Comparison of ENCODE assay signal across 29 cellular contexts in genomic region chr2:194020155-194020554, GRCh38.
"Had no signal": no experiment of that assay in that cellular context is flagged by ENCODE, and none has a peak within 500 bp of the region (broad histone marks: within the 10 kb centered on the region; RNA-seq: fewer than 3 reads in every experiment).

No MANE protein-coding gene starts in this region.

- H3K9me3 ChIP-seq: body of pancreas, gastrocnemius medialis had no signal

- ATAC-seq: activated T-cell treated with anti-CD3 and anti-CD28 coated beads, Interleukin-2, amount 50 U/mL, for 72 hours; body of pancreas; effector memory CD8-positive, alpha-beta T cell; foreskin keratinocyte; gastrocnemius medialis; WTC11 had no signal

- H3K27ac Mint-ChIP-seq: activated CD4-positive, alpha-beta memory T cell treated with anti-CD3 and anti-CD28 coated beads, Interleukin-2, amount 10 ng/mL, durations not matched to agents 7 days and 5 days; activated CD4-positive, alpha-beta T cell treated with anti-CD3 and anti-CD28 coated beads, Interleukin-2, amount 10 ng/mL, durations not matched to agents 7 days and 5 days; activated naive CD8-positive, alpha-beta T cell; activated T-cell treated with anti-CD3 and anti-CD28 coated beads, Interleukin-2, amount 50 U/mL, for 24 hours; activated T-cell treated with anti-CD3 and anti-CD28 coated beads, Interleukin-2, amount 50 U/mL, for 72 hours; effector memory CD8-positive, alpha-beta T cell; WTC11 had no signal

- H3K27me3 Mint-ChIP-seq: activated CD4-positive, alpha-beta memory T cell treated with anti-CD3 and anti-CD28 coated beads, Interleukin-2, amount 10 ng/mL, durations not matched to agents 7 days and 5 days; activated CD4-positive, alpha-beta T cell treated with anti-CD3 and anti-CD28 coated beads, Interleukin-2, amount 10 ng/mL, durations not matched to agents 7 days and 5 days; activated naive CD8-positive, alpha-beta T cell; activated T-cell treated with anti-CD3 and anti-CD28 coated beads, Interleukin-2, amount 50 U/mL, for 24 hours; effector memory CD8-positive, alpha-beta T cell had no signal

- DNase-seq: activated CD4-positive, alpha-beta memory T cell treated with anti-CD3 and anti-CD28 coated beads, Interleukin-2, amount 10 ng/mL, durations not matched to agents 7 days and 5 days; activated CD4-positive, alpha-beta T cell treated with anti-CD3 and anti-CD28 coated beads for 1 hour; activated CD4-positive, alpha-beta T cell treated with anti-CD3 and anti-CD28 coated beads for 4 hours; activated CD4-positive, alpha-beta T cell treated with anti-CD3 and anti-CD28 coated beads, Interleukin-2, amount 10 ng/mL, durations not matched to agents 7 days and 5 days; activated CD4-positive, alpha-beta T cell treated with anti-CD3 and anti-CD28 coated beads, Interleukin-2, amount 50 U/mL, for 4 hours; activated CD8-positive, alpha-beta memory T cell treated with anti-CD3 and anti-CD28 coated beads, Interleukin-2, amount 50 U/mL, for 48 hours; activated effector memory CD4-positive, alpha-beta T cell treated with Interleukin-2 at 50 U/mL for 16 hours; activated gamma-delta T cell treated with Interleukin-2 at 50 U/mL for 16 hours; activated naive CD4-positive, alpha-beta T cell treated with anti-CD3 and anti-CD28 coated beads, Interleukin-2, amount 50 U/mL, for 16 hours; activated naive CD4-positive, alpha-beta T cell treated with Interleukin-2 at 50 U/mL for 16 hours; activated T-cell treated with anti-CD3 and anti-CD28 coated beads for 4 hours; activated T-cell treated with anti-CD3 and anti-CD28 coated beads, Interleukin-2, amount 50 U/mL, for 24 hours; activated T-cell treated with anti-CD3 and anti-CD28 coated beads, Interleukin-2, amount 50 U/mL, for 72 hours; amniotic stem cell; anterior cingulate cortex; body of pancreas; caudate nucleus; cortex of kidney; dermis blood vessel endothelial cell; effector CD4-positive, alpha-beta T cell; effector memory CD8-positive, alpha-beta T cell; erythroblast; foreskin keratinocyte; gastrocnemius medialis; T-helper 2 cell had no signal

- H3K4me3 ChIP-seq: body of pancreas, esophagus muscularis mucosa, gastrocnemius medialis had no signal

- H3K36me3 Mint-ChIP-seq: activated naive CD8-positive, alpha-beta T cell had no signal

- H3K4me1 Mint-ChIP-seq: activated CD4-positive, alpha-beta memory T cell treated with anti-CD3 and anti-CD28 coated beads, Interleukin-2, amount 10 ng/mL, durations not matched to agents 7 days and 5 days; activated CD4-positive, alpha-beta T cell treated with anti-CD3 and anti-CD28 coated beads, Interleukin-2, amount 10 ng/mL, durations not matched to agents 7 days and 5 days had no signal

- H3K4me1 ChIP-seq: body of pancreas, esophagus muscularis mucosa, foreskin keratinocyte, gastrocnemius medialis had no signal

- H3K4me3 Mint-ChIP-seq: activated CD4-positive, alpha-beta memory T cell treated with anti-CD3 and anti-CD28 coated beads, Interleukin-2, amount 10 ng/mL, durations not matched to agents 7 days and 5 days; activated CD4-positive, alpha-beta T cell treated with anti-CD3 and anti-CD28 coated beads, Interleukin-2, amount 10 ng/mL, durations not matched to agents 7 days and 5 days; activated naive CD8-positive, alpha-beta T cell; activated T-cell treated with anti-CD3 and anti-CD28 coated beads, Interleukin-2, amount 50 U/mL, for 24 hours; activated T-cell treated with anti-CD3 and anti-CD28 coated beads, Interleukin-2, amount 50 U/mL, for 72 hours; effector memory CD8-positive, alpha-beta T cell; WTC11 had no signal

- H3K27ac ChIP-seq: body of pancreas, esophagus muscularis mucosa, foreskin keratinocyte, gastrocnemius medialis, VCaP had no signal

- H3K36me3 ChIP-seq: esophagus muscularis mucosa had no signal

- H3K9me3 Mint-ChIP-seq: activated CD4-positive, alpha-beta T cell treated with anti-CD3 and anti-CD28 coated beads, Interleukin-2, amount 10 ng/mL, durations not matched to agents 7 days and 5 days had no signal

- H3K27me3 ChIP-seq: body of pancreas, esophagus muscularis mucosa, foreskin keratinocyte, gastrocnemius medialis had no signal
